13 cellular contexts compared by ENCODE assay signal in the genomic region with DNA sequence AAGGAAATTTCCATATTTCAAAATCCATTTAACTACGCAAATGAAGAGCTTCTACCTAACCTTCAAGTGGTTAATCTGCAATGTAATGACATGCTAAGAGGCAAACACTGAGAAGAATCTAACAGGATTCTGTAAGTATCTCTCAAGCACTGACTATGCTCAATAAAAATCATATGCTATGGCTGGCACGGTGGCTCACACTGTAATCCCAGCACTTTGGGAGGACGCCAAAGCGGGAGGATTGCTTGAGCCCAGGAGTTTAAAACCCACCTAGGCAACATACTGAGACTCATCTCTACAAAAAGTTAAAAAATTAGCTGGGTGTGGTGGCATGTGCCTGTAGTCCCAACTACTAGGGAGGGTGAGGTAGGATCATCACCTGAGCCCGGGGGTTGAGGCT. TPM values are rescaled to one million over a fixed set of nuclear protein-coding genes. Genes with fewer than 3 reads are reported as not detected.
DNase-seq lines count a peak whose midpoint lies in the region; ATAC-seq and TF ChIP-seq lines count a peak whose summit lies in the region.
"Had no signal": no experiment of that assay in that cellular context is flagged by ENCODE, and none has a peak within 500 bp of the region (broad histone marks: within the 10 kb centered on the region; RNA-seq: fewer than 3 reads in every experiment).

No MANE protein-coding gene starts in this region.

- H3K36me3 ChIP-seq in PC-3 (ENCODE audit: low read depth, low read length): no peaks in the 10 kb centered on the region; the same call in 1 of the 2 replicates
- no peaks in the 10 kb centered on the region for H3K36me3 ChIP-seq in suprapubic skin
- H3K36me3 ChIP-seq: BE2C, thyroid gland had no signal

- intact Hi-C loops in PC-3 (cut with micrococcal nuclease): loop anchor here (1.0 to 2.0 kb wide), 3 partner anchors 32 to 55 kb away; no protein-coding TSS in a partner anchor

- peaks cover 16% of the 10 kb centered on the region for H3K36me3 Mint-ChIP-seq in activated naive CD4-positive, alpha-beta T cell treated with anti-CD3 and anti-CD28 coated beads, Interleukin-2, amount 50 U/mL, for 24 hours

- H3K27ac ChIP-seq in PC-3 (ENCODE audit: low read length) (peak overlapping the region; percentile 93), suprapubic skin (peak overlapping the region; percentile 31)

- WGBS in suprapubic skin: 80% methylated on average over 5 of the region's 5 CpGs

- TF ChIP-seq POLR2A in suprapubic skin (IDR thresholded peaks at IDR 0.05): no peak

- no peak for TF ChIP-seq EP300 in suprapubic skin (IDR thresholded peaks at IDR 0.05)

- DNase-seq in activated naive CD4-positive, alpha-beta T cell (lab: John Stamatoyannopoulos, UW): no peak
- DNase-seq in PC-3 (peak; percentile 53), epithelial cell of proximal tubule (ENCODE audit: low read depth) (no peak), suprapubic skin (ENCODE audit: low spot score in 2 of 2) (no peak), AG08396 (ENCODE audit: low spot score) (no peak)
- DNase-seq: BE2C, left cardiac atrium, posterior cingulate gyrus, SW 1271, thyroid gland had no signal

- no peaks in the 10 kb centered on the region for H3K27me3 Mint-ChIP-seq in activated naive CD4-positive, alpha-beta T cell treated with anti-CD3 and anti-CD28 coated beads, Interleukin-2, amount 50 U/mL, for 24 hours

- POLR2A ChIA-PET in PC-3 (lab: Charles Lee; ENCODE audit: unreplicated experiment): interaction anchor here (0.7 kb wide), 1 partner anchor 315 kb away, joined by 4 read pairs; no protein-coding TSS in a partner anchor

- no peak overlapping the region for H2AFZ ChIP-seq in PC-3 (ENCODE audit: low read length)

- peaks cover 18% of the 10 kb centered on the region for H4K20me1 ChIP-seq in PC-3 (ENCODE audit: low read length)

- BruUV-seq in PC-3 (replicated peaks; lab: Mats Ljungman, UMichigan): no TSS peak

- H3K79me2 ChIP-seq in PC-3 (ENCODE audit: low read length): peaks cover 89% of the 10 kb centered on the region

- H3K4me1 Mint-ChIP-seq in activated naive CD4-positive, alpha-beta T cell treated with anti-CD3 and anti-CD28 coated beads, Interleukin-2, amount 50 U/mL, for 24 hours: peaks cover 90% of the 10 kb centered on the region

- ATAC-seq in PC-3: no peak
- no peak for ATAC-seq in esophagus mucosa
- ATAC-seq in GM21576 (IDR thresholded peaks at IDR 0.05; ENCODE audit: unreplicated experiment): no peak

- H3K9me2 ChIP-seq in PC-3 (replicated peaks; ENCODE audit: low read length): no peaks in the 10 kb centered on the region

- H3K9me3 ChIP-seq in PC-3 (ENCODE audit: low read length) (no peaks in the 10 kb centered on the region), suprapubic skin (no peaks in the 10 kb centered on the region)
- H3K9me3 ChIP-seq: BE2C, thyroid gland had no signal

- peak overlapping the region; percentile 61 for H3K9ac ChIP-seq in PC-3 (ENCODE audit: low read length)

- peak overlapping the region; percentile 58 for H3K4me3 ChIP-seq in PC-3 (ENCODE audit: low read length)
- H3K4me3 ChIP-seq in epithelial cell of proximal tubule (ENCODE audit: low read depth, low read length): peak overlapping the region; percentile 15
- no peak overlapping the region for H3K4me3 ChIP-seq in suprapubic skin
- H3K4me3 ChIP-seq: thyroid gland had no signal

- peak overlapping the region; percentile 73 for H3K27ac Mint-ChIP-seq in activated naive CD4-positive, alpha-beta T cell treated with anti-CD3 and anti-CD28 coated beads, Interleukin-2, amount 50 U/mL, for 24 hours

- no peaks in the 10 kb centered on the region for H3K27me3 ChIP-seq in PC-3 (ENCODE audit: low read length)
- no peaks in the 10 kb centered on the region for H3K27me3 ChIP-seq in suprapubic skin
- H3K27me3 ChIP-seq: BE2C, thyroid gland had no signal

- no peaks in the 10 kb centered on the region for H3K9me3 Mint-ChIP-seq in activated naive CD4-positive, alpha-beta T cell treated with anti-CD3 and anti-CD28 coated beads, Interleukin-2, amount 50 U/mL, for 24 hours

- H3F3A ChIP-seq in PC-3 (ENCODE audit: low read length, unreplicated experiment): peaks cover 19% of the 10 kb centered on the region

- peak overlapping the region; percentile 45 for H3K4me3 Mint-ChIP-seq in activated naive CD4-positive, alpha-beta T cell treated with anti-CD3 and anti-CD28 coated beads, Interleukin-2, amount 50 U/mL, for 24 hours

- CTCF ChIA-PET in PC-3 (lab: Charles Lee): interaction anchor here (0.6 kb wide), 1 partner anchor 76 kb away, joined by 3 read pairs; no protein-coding TSS in a partner anchor

- H3K4me1 ChIP-seq in PC-3 (ENCODE audit: insufficient read depth, low read length): peaks cover 62% of the 10 kb centered on the region
- H3K4me1 ChIP-seq in suprapubic skin: peaks cover 73% of the 10 kb centered on the region

- TF ChIP-seq CTCF in PC-3 (conservative IDR thresholded peaks at IDR 0.05; ENCODE audit: low read depth, low read length): no peak
- no peak for TF ChIP-seq CTCF in epithelial cell of proximal tubule (conservative IDR thresholded peaks at IDR 0.05; ENCODE audit: low read depth, low read length)
- no peak for TF ChIP-seq CTCF in suprapubic skin (IDR thresholded peaks at IDR 0.05)

- peak overlapping the region; percentile 83 for H3K4me2 ChIP-seq in PC-3 (ENCODE audit: low read length)

RNA-seq across cellular contexts. Expression of a gene that starts 32.7 kb away (rescaled TPM):
- 33.9 and 38.0 TPM in 2 replicates for total RNA-seq in PC-3 (2014; rRNA removed)
- total RNA-seq in epithelial cell of proximal tubule: 37.8 and 43.6 TPM in 2 replicates
- total RNA-seq in suprapubic skin: 10 to 100 TPM; 36.7 to 45.0 (median 38.6) TPM
- 16.9 TPM for total RNA-seq in esophagus mucosa
